Comparison of ENCODE assay signal across 33 cellular contexts in the genomic region with DNA sequence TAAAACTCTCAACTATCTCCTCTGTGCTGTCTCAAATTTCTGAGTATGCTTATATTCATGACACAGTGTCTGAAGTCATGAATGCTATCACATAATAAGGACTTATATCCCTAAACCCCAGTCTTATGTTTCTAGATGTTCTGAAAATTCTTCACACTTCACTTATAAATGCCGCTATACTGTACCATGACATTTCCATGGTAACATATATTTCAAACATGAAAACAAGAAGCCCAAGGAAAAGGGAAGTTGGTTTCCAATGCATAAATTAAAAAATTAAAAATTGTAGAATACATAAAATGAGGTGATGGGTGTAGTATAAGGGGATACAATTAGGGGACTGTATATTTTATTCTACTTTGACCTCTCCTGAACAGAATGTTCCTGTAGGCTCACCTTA.
"Had no signal": no experiment of that assay in that cellular context is flagged by ENCODE, and none has a peak within 500 bp of the region (broad histone marks: within the 10 kb centered on the region; RNA-seq: fewer than 3 reads in every experiment).

No MANE protein-coding gene starts in this region.

- H3K36me3 Mint-ChIP-seq: activated CD8-positive, alpha-beta memory T cell treated with anti-CD3 and anti-CD28 coated beads, Interleukin-2, amount 10 ng/mL, durations not matched to agents 7 days and 5 days; activated naive CD8-positive, alpha-beta T cell; mesothelial cell of epicardium; naive thymus-derived CD8-positive, alpha-beta T cell; neural progenitor cell; stimulated activated naive B cell treated with anti-CD40 and anti-IgM and Interleukin-4, amounts not matched to agents 10 μg/mL and 1 μg/mL and 100 μg/mL, for 72 hours; WTC11 had no signal

- H3K36me3 ChIP-seq: adrenal gland, gastrocnemius medialis, neural progenitor cell, stomach, thyroid gland, upper lobe of left lung had no signal

- H3K27ac Mint-ChIP-seq: activated CD4-positive, alpha-beta T cell treated with anti-CD3 and anti-CD28 coated beads for 36 hours; activated CD8-positive, alpha-beta memory T cell treated with anti-CD3 and anti-CD28 coated beads, Interleukin-2, amount 10 ng/mL, durations not matched to agents 7 days and 5 days; activated CD8-positive, alpha-beta T cell treated with anti-CD3 and anti-CD28 coated beads, Interleukin-2, amount 10 ng/mL, durations not matched to agents 7 days and 5 days; activated naive CD8-positive, alpha-beta T cell; activated T-cell treated with anti-CD3 and anti-CD28 coated beads, Interleukin-2, amount 50 U/mL, for 72 hours; mesothelial cell of epicardium; naive thymus-derived CD8-positive, alpha-beta T cell; neural progenitor cell; stimulated activated naive B cell treated with anti-CD40 and anti-IgM and Interleukin-4, amounts not matched to agents 10 μg/mL and 1 μg/mL and 100 μg/mL, for 72 hours; T-helper 1 cell treated with Interleukin-12 subunit alpha and Interleukin-12 subunit beta and Interleukin-4 antibody, amounts not matched to agents 30 μg/mL and 1 μg/mL, for 36 hours; WTC11 had no signal

- H3K27me3 ChIP-seq: adrenal gland, body of pancreas, gastrocnemius medialis, neural progenitor cell, stomach, thyroid gland, upper lobe of left lung had no signal

- H3K4me1 ChIP-seq: neural progenitor cell, parathyroid adenoma, psoas muscle, thyroid gland, upper lobe of left lung had no signal

- DNase-seq: activated CD4-positive, alpha-beta T cell treated with anti-CD3 and anti-CD28 coated beads for 36 hours; activated CD8-positive, alpha-beta memory T cell treated with anti-CD3 and anti-CD28 coated beads, Interleukin-2, amount 10 ng/mL, durations not matched to agents 7 days and 5 days; activated CD8-positive, alpha-beta T cell treated with anti-CD3 and anti-CD28 coated beads, Interleukin-2, amount 10 ng/mL, durations not matched to agents 7 days and 5 days; activated effector memory CD4-positive, alpha-beta T cell treated with Interleukin-2 at 50 U/mL for 16 hours; activated naive CD4-positive, alpha-beta T cell treated with Interleukin-2 at 50 U/mL for 16 hours; activated T-cell treated with anti-CD3 and anti-CD28 coated beads, Interleukin-2, amount 50 U/mL, for 72 hours; adrenal gland; aorta; body of pancreas; effector memory CD4-positive, alpha-beta T cell; gastrocnemius medialis; glutamatergic neuron; hippocampal formation; left colon; mammary epithelial cell; naive thymus-derived CD8-positive, alpha-beta T cell; occipital lobe; psoas muscle; stimulated activated CD4-positive, alpha-beta T cell treated with anti-CD3 and anti-CD28 coated beads, Interleukin-1b, Interleukin-23, amount 100 ng/mL, for 48 hours; stimulated activated CD4-positive, alpha-beta T cell treated with anti-CD3 and anti-CD28 coated beads, Interleukin-4, amount 100 ng/mL, for 4 hours; stimulated activated CD8-positive, alpha-beta memory T cell treated with anti-CD3 and anti-CD28 coated beads, Interleukin-4, amount 100 ng/mL, for 48 hours; stimulated activated naive B cell treated with anti-CD40 and anti-IgM and Interleukin-4, amounts not matched to agents 10 μg/mL and 1 μg/mL and 100 μg/mL, for 72 hours; stomach; T1000; thyroid gland; upper lobe of left lung had no signal

- H3K27me3 Mint-ChIP-seq: activated CD4-positive, alpha-beta T cell treated with anti-CD3 and anti-CD28 coated beads for 36 hours; activated naive CD8-positive, alpha-beta T cell; naive thymus-derived CD8-positive, alpha-beta T cell; stimulated activated naive B cell treated with anti-CD40 and anti-IgM and Interleukin-4, amounts not matched to agents 10 μg/mL and 1 μg/mL and 100 μg/mL, for 72 hours had no signal

- ATAC-seq: activated CD4-positive, alpha-beta T cell treated with anti-CD3 and anti-CD28 coated beads for 36 hours; activated CD8-positive, alpha-beta memory T cell treated with anti-CD3 and anti-CD28 coated beads, Interleukin-2, amount 10 ng/mL, durations not matched to agents 7 days and 5 days; activated CD8-positive, alpha-beta T cell treated with anti-CD3 and anti-CD28 coated beads, Interleukin-2, amount 10 ng/mL, durations not matched to agents 7 days and 5 days; activated T-cell treated with anti-CD3 and anti-CD28 coated beads, Interleukin-2, amount 50 U/mL, for 72 hours; body of pancreas; gastrocnemius medialis; left colon; naive thymus-derived CD8-positive, alpha-beta T cell; psoas muscle; WTC11 had no signal

- H3K9me3 ChIP-seq: adrenal gland, body of pancreas, gastrocnemius medialis, psoas muscle, stomach, thyroid gland, upper lobe of left lung had no signal

- H3K27ac ChIP-seq: adrenal gland, gastrocnemius medialis, neural progenitor cell, parathyroid adenoma, psoas muscle, stomach, thyroid gland, upper lobe of left lung had no signal

- H3K9me3 Mint-ChIP-seq: activated T-cell treated with anti-CD3 and anti-CD28 coated beads, Interleukin-2, amount 50 U/mL, for 72 hours; naive thymus-derived CD8-positive, alpha-beta T cell; neural progenitor cell; stimulated activated naive B cell treated with anti-CD40 and anti-IgM and Interleukin-4, amounts not matched to agents 10 μg/mL and 1 μg/mL and 100 μg/mL, for 72 hours; T-helper 1 cell treated with Interleukin-12 subunit alpha and Interleukin-12 subunit beta and Interleukin-4 antibody, amounts not matched to agents 30 μg/mL and 1 μg/mL, for 36 hours; WTC11 had no signal

- H3K4me1 Mint-ChIP-seq: activated CD4-positive, alpha-beta T cell treated with anti-CD3 and anti-CD28 coated beads for 36 hours; activated CD8-positive, alpha-beta memory T cell treated with anti-CD3 and anti-CD28 coated beads, Interleukin-2, amount 10 ng/mL, durations not matched to agents 7 days and 5 days; neural progenitor cell; WTC11 had no signal

- H3K4me3 Mint-ChIP-seq: activated CD4-positive, alpha-beta T cell treated with anti-CD3 and anti-CD28 coated beads for 36 hours; activated CD8-positive, alpha-beta memory T cell treated with anti-CD3 and anti-CD28 coated beads, Interleukin-2, amount 10 ng/mL, durations not matched to agents 7 days and 5 days; activated CD8-positive, alpha-beta T cell treated with anti-CD3 and anti-CD28 coated beads, Interleukin-2, amount 10 ng/mL, durations not matched to agents 7 days and 5 days; activated naive CD8-positive, alpha-beta T cell; activated T-cell treated with anti-CD3 and anti-CD28 coated beads, Interleukin-2, amount 50 U/mL, for 72 hours; mesothelial cell of epicardium; naive thymus-derived CD8-positive, alpha-beta T cell; neural progenitor cell; stimulated activated naive B cell treated with anti-CD40 and anti-IgM and Interleukin-4, amounts not matched to agents 10 μg/mL and 1 μg/mL and 100 μg/mL, for 72 hours; T-helper 1 cell treated with Interleukin-12 subunit alpha and Interleukin-12 subunit beta and Interleukin-4 antibody, amounts not matched to agents 30 μg/mL and 1 μg/mL, for 36 hours; WTC11 had no signal

- H3K4me3 ChIP-seq: adrenal gland, body of pancreas, gastrocnemius medialis, neural progenitor cell, psoas muscle, smooth muscle cell, stomach, thyroid gland, upper lobe of left lung had no signal
